29 cellular contexts compared by ENCODE assay signal in genomic region chr1:53462769-53463501, GRCh38. TPM values are rescaled to one million over a fixed set of nuclear protein-coding genes. Genes with fewer than 3 reads are reported as not detected.
DNase-seq lines count a peak whose midpoint lies in the region; ATAC-seq and TF ChIP-seq lines count a peak whose summit lies in the region.
"Had no signal": no experiment of that assay in that cellular context is flagged by ENCODE, and none has a peak within 500 bp of the region (broad histone marks: within the 10 kb centered on the region; RNA-seq: fewer than 3 reads in every experiment).

No MANE protein-coding gene starts in this region.

- H4K20me1 ChIP-seq in Loucy (ENCODE audit: insufficient read depth, low read length, poor library complexity, severe bottlenecking) = no peaks in the 10 kb centered on the region

- intact Hi-C loops in activated CD4-positive, alpha-beta T cell treated with anti-CD3 and anti-CD28 coated beads for 36 hours (cut with DNase I, micrococcal nuclease) = no loop called here

- H3K36me3 Mint-ChIP-seq in nephron progenitor cell (ENCODE audit: low read depth) = no peaks in the 10 kb centered on the region
- no peaks in the 10 kb centered on the region for H3K36me3 Mint-ChIP-seq in activated CD4-positive, alpha-beta T cell treated with anti-CD3 and anti-CD28 coated beads for 36 hours (ENCODE audit: low read depth)
- H3K36me3 Mint-ChIP-seq: naive thymus-derived CD4-positive, alpha-beta T cell had no signal

- peaks cover 6% of the 10 kb centered on the region for H3K27me3 Mint-ChIP-seq in nephron progenitor cell (ENCODE audit: low read depth, poor library complexity)
- H3K27me3 Mint-ChIP-seq in activated CD4-positive, alpha-beta T cell treated with anti-CD3 and anti-CD28 coated beads for 36 hours = no peaks in the 10 kb centered on the region
- H3K27me3 Mint-ChIP-seq: central memory CD8-positive, alpha-beta T cell; naive thymus-derived CD4-positive, alpha-beta T cell had no signal

- peak; percentile 24 for DNase-seq in BE2C
- peak; percentile 87 for DNase-seq in astrocyte of the hippocampus (ENCODE audit: low read depth, low spot score)
- no peak for DNase-seq in nephron progenitor cell
- DNase-seq in activated CD4-positive, alpha-beta T cell treated with anti-CD3 and anti-CD28 coated beads for 36 hours = no peak
- DNase-seq in effector CD4-positive, alpha-beta T cell = no peak
- DNase-seq in stimulated activated CD4-positive, alpha-beta T cell treated with anti-CD3 and anti-CD28 coated beads, Interleukin-12 subunit alpha, Interleukin-12 subunit beta, amount 100 ng/mL, for 4 hours = no peak
- DNase-seq: activated CD4-positive, alpha-beta T cell treated with anti-CD3 and anti-CD28 coated beads for 48 hours; activated gamma-delta T cell treated with Interleukin-2 at 50 U/mL for 16 hours; activated T-cell treated with anti-CD3 and anti-CD28 coated beads, Interleukin-2, amount 50 U/mL, for 4 hours; dermis blood vessel endothelial cell; GDM1; Kasumi-1; left ventricle myocardium inferior; naive thymus-derived CD4-positive, alpha-beta T cell; NCI-H146; pancreas; stimulated activated CD4-positive, alpha-beta T cell treated with anti-CD3 and anti-CD28 coated beads, Interleukin-2, amount 100 ng/mL, for 48 hours; transverse colon had no signal

- POLR2A ChIA-PET in activated CD4-positive, alpha-beta T cell treated with anti-CD3 and anti-CD28 coated beads for 36 hours (lab: Charles Lee) = no interaction called here

- H3K9me2 ChIP-seq in Loucy (replicated peaks; ENCODE audit: low read depth, low read length) = no peaks in the 10 kb centered on the region

- H3K27ac Mint-ChIP-seq in nephron progenitor cell = peak overlapping the region; percentile 85
- no peak overlapping the region for H3K27ac Mint-ChIP-seq in activated CD4-positive, alpha-beta T cell treated with anti-CD3 and anti-CD28 coated beads for 36 hours
- H3K27ac Mint-ChIP-seq: naive thymus-derived CD4-positive, alpha-beta T cell had no signal

- peaks cover 81% of the 10 kb centered on the region for H3K4me1 Mint-ChIP-seq in nephron progenitor cell
- H3K4me1 Mint-ChIP-seq in activated CD4-positive, alpha-beta T cell treated with anti-CD3 and anti-CD28 coated beads for 36 hours = no peaks in the 10 kb centered on the region
- H3K4me1 Mint-ChIP-seq: central memory CD8-positive, alpha-beta T cell had no signal

- H3K4me2 ChIP-seq in Loucy (ENCODE audit: low read depth, low read length, poor library complexity, severe bottlenecking) = peak overlapping the region; percentile 24

- H3K9me3 ChIP-seq in BE2C = no peaks in the 10 kb centered on the region
- H3K9me3 ChIP-seq in Loucy (ENCODE audit: insufficient read depth, low read depth, low read length) = no peaks in the 10 kb centered on the region
- H3K9me3 ChIP-seq: left ventricle myocardium inferior, pancreas, right atrium auricular region, transverse colon had no signal

- H3K79me2 ChIP-seq in Loucy (ENCODE audit: insufficient read depth, low read length) = no peaks in the 10 kb centered on the region

- H3K36me3 ChIP-seq in BE2C (no peaks in the 10 kb centered on the region), Loucy (ENCODE audit: insufficient read depth, low read length) (no peaks in the 10 kb centered on the region)
- H3K36me3 ChIP-seq: left ventricle myocardium inferior, pancreas, right atrium auricular region, transverse colon had no signal

- H3K9me3 Mint-ChIP-seq in nephron progenitor cell = peaks cover 9% of the 10 kb centered on the region
- no peaks in the 10 kb centered on the region for H3K9me3 Mint-ChIP-seq in activated CD4-positive, alpha-beta T cell treated with anti-CD3 and anti-CD28 coated beads for 36 hours (ENCODE audit: low read depth)
- H3K9me3 Mint-ChIP-seq: activated T-cell treated with anti-CD3 and anti-CD28 coated beads, Interleukin-2, amount 50 U/mL, for 4 hours; central memory CD8-positive, alpha-beta T cell; naive thymus-derived CD4-positive, alpha-beta T cell had no signal

- no peak overlapping the region for H3K4me3 ChIP-seq in BE2C (ENCODE audit: low read depth, low read length)
- H3K4me3 ChIP-seq in Loucy (ENCODE audit: low read length, poor library complexity, severe bottlenecking) = no peak overlapping the region
- H3K4me3 ChIP-seq: left ventricle myocardium inferior, pancreas, right atrium auricular region, transverse colon had no signal

- H3K27me3 ChIP-seq in BE2C (no peaks in the 10 kb centered on the region), Loucy (ENCODE audit: insufficient read depth, low read length, poor library complexity, severe bottlenecking) (no peaks in the 10 kb centered on the region)
- H3K27me3 ChIP-seq: pancreas, right atrium auricular region, transverse colon had no signal

- no peak for ATAC-seq in activated CD4-positive, alpha-beta T cell treated with anti-CD3 and anti-CD28 coated beads for 36 hours
- no peak for ATAC-seq in HG03139 (IDR thresholded peaks at IDR 0.05; ENCODE audit: unreplicated experiment)
- ATAC-seq: activated T-cell treated with anti-CD3 and anti-CD28 coated beads, Interleukin-2, amount 50 U/mL, for 4 hours; HepG2; naive thymus-derived CD4-positive, alpha-beta T cell; pancreas had no signal

- CTCF ChIA-PET in activated CD4-positive, alpha-beta T cell treated with anti-CD3 and anti-CD28 coated beads for 36 hours (lab: Charles Lee) = interaction anchor here (0.7 to 1.5 kb wide), 4 partner anchors 13 to 217 kb away, joined by 3 to 5 read pairs (median 4); no protein-coding TSS in a partner anchor

- H3K9ac ChIP-seq in Loucy (ENCODE audit: low read depth, low read length, poor library complexity, severe bottlenecking) = peak overlapping the region; percentile 53

- H2AFZ ChIP-seq in Loucy (ENCODE audit: low read length) = peak overlapping the region; percentile 47; the same call in 1 of the 2 replicates

- peaks cover 7% of the 10 kb centered on the region; the same call in 1 of the 2 replicates for H3F3A ChIP-seq in Loucy (ENCODE audit: low read depth)

- H3K4me3 Mint-ChIP-seq in nephron progenitor cell = peak overlapping the region; percentile 55
- H3K4me3 Mint-ChIP-seq in activated CD4-positive, alpha-beta T cell treated with anti-CD3 and anti-CD28 coated beads for 36 hours = no peak overlapping the region
- H3K4me3 Mint-ChIP-seq: activated T-cell treated with anti-CD3 and anti-CD28 coated beads, Interleukin-2, amount 50 U/mL, for 4 hours; central memory CD8-positive, alpha-beta T cell; naive thymus-derived CD4-positive, alpha-beta T cell had no signal

- H3K4me1 ChIP-seq in BE2C (no peaks in the 10 kb centered on the region), Loucy (ENCODE audit: insufficient read depth, low read length, poor library complexity, severe bottlenecking) (peaks cover 51% of the 10 kb centered on the region)
- H3K4me1 ChIP-seq: left ventricle myocardium inferior, pancreas, right atrium auricular region, transverse colon had no signal

- no peak for TF ChIP-seq CTCF in BE2C (IDR thresholded peaks at IDR 0.05; ENCODE audit: low read depth, low read length)
- no peak for TF ChIP-seq CTCF in Loucy (conservative IDR thresholded peaks at IDR 0.05; ENCODE audit: low read length)
- TF ChIP-seq CTCF in nephron progenitor cell (IDR thresholded peaks at IDR 0.05) = no peak

RNA-seq across cellular contexts. Expression of gene DMRTB1, which starts 3.7 kb away (rescaled TPM):
- polyA plus RNA-seq in BE2C (2012; ENCODE audit: insufficient read depth, insufficient read length, low read depth) = not detected
- under 1 TPM; 0.23 to 0.25 TPM for total RNA-seq in activated CD4-positive, alpha-beta T cell treated with anti-CD3 and anti-CD28 coated beads for 36 hours
- total RNA-seq: activated T-cell treated with anti-CD3 and anti-CD28 coated beads, Interleukin-2, amount 50 U/mL, for 4 hours; astrocyte; dermis blood vessel endothelial cell; fibroblast of lung; glomerular endothelial cell; HepG2; left ventricle myocardium inferior; naive thymus-derived CD4-positive, alpha-beta T cell; OCI-LY7; pancreas; right atrium auricular region; T-helper 2 cell treated with Interferon-gamma antibody and Interleukin-4, amounts not matched to agents 100 ng/mL and 5 ng/mL, for 36 hours; transverse colon had no signal
- polyA plus RNA-seq: BJ; fibroblast of lung; HepG2; naive thymus-derived CD4-positive, alpha-beta T cell; pancreas had no signal

Comparison
In these comparisons a context has a peak if more than half of its experiments do, and no peak if none do; other contexts are left out.
1. DNase-seq: peak in BE2C (single experiment) and astrocyte of the hippocampus (single experiment); none in nephron progenitor cell (single experiment), activated CD4-positive, alpha-beta T cell treated with anti-CD3 and anti-CD28 coated beads for 36 hours (single experiment), effector CD4-positive, alpha-beta T cell (single experiment) and stimulated activated CD4-positive, alpha-beta T cell treated with anti-CD3 and anti-CD28 coated beads, Interleukin-12 subunit alpha, Interleukin-12 subunit beta, amount 100 ng/mL, for 4 hours (single experiment).